24 cellular contexts compared by ENCODE assay signal in genomic region chr3:132838477-132838876, GRCh38.
"Had no signal": no experiment of that assay in that cellular context is flagged by ENCODE, and none has a peak within 500 bp of the region (broad histone marks: within the 10 kb centered on the region; RNA-seq: fewer than 3 reads in every experiment).

No MANE protein-coding gene starts in this region.

- H3K4me2 ChIP-seq: hepatocyte had no signal

- H3K79me2 ChIP-seq: hepatocyte had no signal

- H3K4me3 Mint-ChIP-seq: dendritic cell treated with granulocyte-macrophage colony-stimulating factor and Interleukin-4, amounts not matched to agents 40 ng/mL and 50 ng/mL, for 4 days; effector memory CD8-positive, alpha-beta T cell; endodermal cell; mesothelial cell of epicardium; naive thymus-derived CD4-positive, alpha-beta T cell had no signal

- H3K4me1 ChIP-seq: colonic mucosa, foreskin keratinocyte, gastroesophageal sphincter, heart left ventricle, left lung, lower lobe of right lung had no signal

- H3K4me1 Mint-ChIP-seq: mesothelial cell of epicardium; naive thymus-derived CD4-positive, alpha-beta T cell had no signal

- H3K27me3 ChIP-seq: colonic mucosa, foreskin keratinocyte, gastroesophageal sphincter, heart left ventricle, hepatocyte, left lung had no signal

- H3K36me3 Mint-ChIP-seq: mesothelial cell of epicardium; naive thymus-derived CD4-positive, alpha-beta T cell had no signal

- H3K9me3 ChIP-seq: colonic mucosa, gastroesophageal sphincter, heart left ventricle, left lung, lower lobe of right lung, mucosa of descending colon had no signal

- H3K27ac ChIP-seq: colonic mucosa, epithelial cell of prostate, foreskin keratinocyte, gastroesophageal sphincter, heart left ventricle, hepatocyte, left lung, lower lobe of right lung had no signal

- H3K4me3 ChIP-seq: colonic mucosa, gastroesophageal sphincter, heart left ventricle, hepatocyte, left lung, lower lobe of right lung, mucosa of descending colon had no signal

- H3K27ac Mint-ChIP-seq: dendritic cell treated with granulocyte-macrophage colony-stimulating factor and Interleukin-4, amounts not matched to agents 40 ng/mL and 50 ng/mL, for 4 days; effector memory CD8-positive, alpha-beta T cell; endodermal cell; mesothelial cell of epicardium; naive thymus-derived CD4-positive, alpha-beta T cell had no signal

- ATAC-seq: effector memory CD8-positive, alpha-beta T cell; esophagus mucosa; foreskin keratinocyte; gastroesophageal sphincter; heart left ventricle; left cardiac atrium; left lung; left ventricle myocardium superior; lower lobe of right lung; mucosa of descending colon; naive thymus-derived CD4-positive, alpha-beta T cell had no signal

- H3K9me3 Mint-ChIP-seq: dendritic cell treated with granulocyte-macrophage colony-stimulating factor and Interleukin-4, amounts not matched to agents 40 ng/mL and 50 ng/mL, for 4 days; effector memory CD8-positive, alpha-beta T cell; endodermal cell; mesothelial cell of epicardium; naive thymus-derived CD4-positive, alpha-beta T cell had no signal

- H2AFZ ChIP-seq: hepatocyte had no signal

- H3K27me3 Mint-ChIP-seq: dendritic cell treated with granulocyte-macrophage colony-stimulating factor and Interleukin-4, amounts not matched to agents 40 ng/mL and 50 ng/mL, for 4 days had no signal

- FAIRE-seq: islet of Langerhans, keratinocyte had no signal

- DNase-seq: colonic mucosa; cortex of kidney; effector CD8-positive, alpha-beta T cell; effector memory CD8-positive, alpha-beta T cell; endodermal cell; erythroblast; foreskin keratinocyte; heart left ventricle; hypothalamus; left cardiac atrium; left lung; left ventricle myocardium superior; lower lobe of right lung; mesenchymal stem cell; mucosa of descending colon; naive thymus-derived CD4-positive, alpha-beta T cell had no signal

- H3K36me3 ChIP-seq: colonic mucosa, gastroesophageal sphincter, heart left ventricle, left lung, lower lobe of right lung had no signal
